Comparison of ENCODE assay signal across 1 cellular context in genomic region chr1:56189946-56190920, GRCh38.
A peak's percentile ranks its signal among the peaks of the same experiment; 100 is the strongest.
TF ChIP-seq lines count a peak whose summit lies in the region.

No MANE protein-coding gene starts in this region.

TF ChIP-seq in HepG2, 621 proteins besides CTCF, POLR2A, EP300 and RAD21 (continued from another document and continues in another):
- 0 out of 2 replicates have a peak, but pooled peaks have one; percentile 63 for TF ChIP-seq ZNF775 (CRISPR knock-in tag; IDR thresholded peaks at IDR 0.05; ENCODE audit: borderline replicate concordance)
- 0 out of 2 replicates have a peak, but pooled peaks have one; percentile 61 for TF ChIP-seq ZNF318 (CRISPR knock-in tag; IDR thresholded peaks at IDR 0.05)
- TF ChIP-seq ZC3H13 (CRISPR knock-in tag; IDR thresholded peaks at IDR 0.05) = peak; percentile 64; the same call in 1 of the 2 replicates
- no peak for TF ChIP-seq ZNF451 (CRISPR knock-in tag; IDR thresholded peaks at IDR 0.05)
- TF ChIP-seq U2AF1 (optimal IDR thresholded peaks at IDR 0.05; ENCODE audit: low read depth, low read length) = no peak
- TF ChIP-seq MTF1 (CRISPR knock-in tag; IDR thresholded peaks at IDR 0.05) = no peak
- TF ChIP-seq, protein P1, sequence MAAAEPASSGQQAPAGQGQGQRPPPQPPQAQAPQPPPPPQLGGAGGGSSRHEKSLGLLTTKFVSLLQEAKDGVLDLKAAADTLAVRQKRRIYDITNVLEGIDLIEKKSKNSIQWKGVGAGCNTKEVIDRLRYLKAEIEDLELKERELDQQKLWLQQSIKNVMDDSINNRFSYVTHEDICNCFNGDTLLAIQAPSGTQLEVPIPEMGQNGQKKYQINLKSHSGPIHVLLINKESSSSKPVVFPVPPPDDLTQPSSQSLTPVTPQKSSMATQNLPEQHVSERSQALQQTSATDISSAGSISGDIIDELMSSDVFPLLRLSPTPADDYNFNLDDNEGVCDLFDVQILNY (CRISPR knock-in tag; conservative IDR thresholded peaks at IDR 0.05) = no peak
- TF ChIP-seq HNF4G (IDR thresholded peaks at IDR 0.05; ENCODE audit: borderline replicate concordance, low read depth, low read length) = peak; percentile 97
- peak; percentile 87 for TF ChIP-seq HNF4G (CRISPR knock-in tag; IDR thresholded peaks at IDR 0.05; ENCODE audit: borderline replicate concordance, low read depth)
- TF ChIP-seq ZNF670 (CRISPR knock-in tag; IDR thresholded peaks at IDR 0.05; ENCODE audit: borderline replicate concordance) = no peak
- TF ChIP-seq THAP9 (CRISPR knock-in tag; IDR thresholded peaks at IDR 0.05; ENCODE audit: borderline replicate concordance) = no peak
- TF ChIP-seq, protein P2, sequence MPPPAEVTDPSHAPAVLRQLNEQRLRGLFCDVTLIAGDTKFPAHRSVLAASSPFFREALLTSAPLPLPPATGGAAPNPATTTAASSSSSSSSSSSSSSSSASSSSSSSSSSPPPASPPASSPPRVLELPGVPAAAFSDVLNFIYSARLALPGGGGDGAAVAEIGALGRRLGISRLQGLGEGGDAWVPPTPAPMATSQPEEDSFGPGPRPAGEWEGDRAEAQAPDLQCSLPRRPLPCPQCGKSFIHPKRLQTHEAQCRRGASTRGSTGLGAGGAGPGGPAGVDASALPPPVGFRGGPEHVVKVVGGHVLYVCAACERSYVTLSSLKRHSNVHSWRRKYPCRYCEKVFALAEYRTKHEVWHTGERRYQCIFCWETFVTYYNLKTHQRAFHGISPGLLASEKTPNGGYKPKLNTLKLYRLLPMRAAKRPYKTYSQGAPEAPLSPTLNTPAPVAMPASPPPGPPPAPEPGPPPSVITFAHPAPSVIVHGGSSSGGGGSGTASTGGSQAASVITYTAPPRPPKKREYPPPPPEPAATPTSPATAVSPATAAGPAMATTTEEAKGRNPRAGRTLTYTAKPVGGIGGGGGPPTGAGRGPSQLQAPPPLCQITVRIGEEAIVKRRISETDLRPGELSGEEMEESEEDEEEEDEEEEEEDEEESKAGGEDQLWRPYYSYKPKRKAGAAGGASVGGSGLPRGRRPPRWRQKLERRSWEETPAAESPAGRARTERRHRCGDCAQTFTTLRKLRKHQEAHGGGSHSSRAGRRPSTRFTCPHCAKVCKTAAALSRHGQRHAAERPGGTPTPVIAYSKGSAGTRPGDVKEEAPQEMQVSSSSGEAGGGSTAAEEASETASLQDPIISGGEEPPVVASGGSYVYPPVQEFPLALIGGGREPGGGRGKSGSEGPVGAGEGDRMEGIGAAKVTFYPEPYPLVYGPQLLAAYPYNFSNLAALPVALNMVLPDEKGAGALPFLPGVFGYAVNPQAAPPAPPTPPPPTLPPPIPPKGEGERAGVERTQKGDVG (CRISPR knock-in tag; IDR thresholded peaks at IDR 0.05; ENCODE audit: borderline replicate concordance) = 0 out of 2 replicates have a peak, but pooled peaks have one; percentile 51
- TF ChIP-seq, protein P3, sequence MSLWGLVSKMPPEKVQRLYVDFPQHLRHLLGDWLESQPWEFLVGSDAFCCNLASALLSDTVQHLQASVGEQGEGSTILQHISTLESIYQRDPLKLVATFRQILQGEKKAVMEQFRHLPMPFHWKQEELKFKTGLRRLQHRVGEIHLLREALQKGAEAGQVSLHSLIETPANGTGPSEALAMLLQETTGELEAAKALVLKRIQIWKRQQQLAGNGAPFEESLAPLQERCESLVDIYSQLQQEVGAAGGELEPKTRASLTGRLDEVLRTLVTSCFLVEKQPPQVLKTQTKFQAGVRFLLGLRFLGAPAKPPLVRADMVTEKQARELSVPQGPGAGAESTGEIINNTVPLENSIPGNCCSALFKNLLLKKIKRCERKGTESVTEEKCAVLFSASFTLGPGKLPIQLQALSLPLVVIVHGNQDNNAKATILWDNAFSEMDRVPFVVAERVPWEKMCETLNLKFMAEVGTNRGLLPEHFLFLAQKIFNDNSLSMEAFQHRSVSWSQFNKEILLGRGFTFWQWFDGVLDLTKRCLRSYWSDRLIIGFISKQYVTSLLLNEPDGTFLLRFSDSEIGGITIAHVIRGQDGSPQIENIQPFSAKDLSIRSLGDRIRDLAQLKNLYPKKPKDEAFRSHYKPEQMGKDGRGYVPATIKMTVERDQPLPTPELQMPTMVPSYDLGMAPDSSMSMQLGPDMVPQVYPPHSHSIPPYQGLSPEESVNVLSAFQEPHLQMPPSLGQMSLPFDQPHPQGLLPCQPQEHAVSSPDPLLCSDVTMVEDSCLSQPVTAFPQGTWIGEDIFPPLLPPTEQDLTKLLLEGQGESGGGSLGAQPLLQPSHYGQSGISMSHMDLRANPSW (CRISPR knock-in tag; IDR thresholded peaks at IDR 0.05; ENCODE audit: borderline replicate concordance) = no peak
- TF ChIP-seq HMGA1 (CRISPR knock-in tag; conservative IDR thresholded peaks at IDR 0.05) = no peak
- peak; percentile 58; the same call in 1 of the 2 replicates for TF ChIP-seq ZNF782 (CRISPR knock-in tag; IDR thresholded peaks at IDR 0.05; ENCODE audit: borderline replicate concordance)
- TF ChIP-seq GRHL1 (CRISPR knock-in tag; conservative IDR thresholded peaks at IDR 0.05) = no peak
- TF ChIP-seq ZNF33A (CRISPR knock-in tag; IDR thresholded peaks at IDR 0.05; ENCODE audit: borderline replicate concordance) = no peak
- no peak for TF ChIP-seq ZNF816 (CRISPR knock-in tag; IDR thresholded peaks at IDR 0.05; ENCODE audit: borderline replicate concordance)
- no peak for TF ChIP-seq ZNF143 (CRISPR knock-in tag; IDR thresholded peaks at IDR 0.05)
- TF ChIP-seq ZMYM2 (CRISPR knock-in tag; IDR thresholded peaks at IDR 0.05) = no peak
- TF ChIP-seq, protein P4, sequence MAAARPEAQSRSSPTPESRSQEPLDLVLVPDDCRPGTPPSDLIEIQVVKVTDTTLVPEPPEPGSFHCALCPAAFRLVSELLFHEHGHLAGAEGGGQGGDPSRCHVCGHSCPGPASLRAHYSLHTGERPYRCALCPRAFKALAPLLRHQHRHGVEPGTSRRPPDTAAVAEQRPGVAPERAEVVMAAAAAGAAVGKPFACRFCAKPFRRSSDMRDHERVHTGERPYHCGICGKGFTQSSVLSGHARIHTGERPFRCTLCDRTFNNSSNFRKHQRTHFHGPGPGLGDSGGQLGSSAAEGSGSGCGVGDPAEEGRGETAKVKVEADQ (CRISPR knock-in tag; IDR thresholded peaks at IDR 0.05; ENCODE audit: borderline replicate concordance) = no peak
- TF ChIP-seq ZNF556 (CRISPR knock-in tag; IDR thresholded peaks at IDR 0.05; ENCODE audit: borderline replicate concordance) = peak; percentile 90
- TF ChIP-seq ZNF430 (CRISPR knock-in tag; IDR thresholded peaks at IDR 0.05) = no peak
- peak; percentile 27; the same call in 1 of the 2 replicates for TF ChIP-seq PHF8 (CRISPR knock-in tag; IDR thresholded peaks at IDR 0.05)
- no peak for TF ChIP-seq HNRNPUL1 (IDR thresholded peaks at IDR 0.05; ENCODE audit: low read depth, low read length)
- no peak for TF ChIP-seq ZNF546 (CRISPR knock-in tag; conservative IDR thresholded peaks at IDR 0.05)
- TF ChIP-seq CENPT (CRISPR knock-in tag; IDR thresholded peaks at IDR 0.05; ENCODE audit: low read depth) = no peak
- TF ChIP-seq HIC2 (CRISPR knock-in tag; IDR thresholded peaks at IDR 0.05; ENCODE audit: low read depth) = peak; percentile 64; the same call in 1 of the 2 replicates
- no peak for TF ChIP-seq RNF2 (conservative IDR thresholded peaks at IDR 0.05; ENCODE audit: low read depth)
- no peak for TF ChIP-seq ZNF839 (CRISPR knock-in tag; IDR thresholded peaks at IDR 0.05; ENCODE audit: borderline replicate concordance)
- TF ChIP-seq, protein P5, sequence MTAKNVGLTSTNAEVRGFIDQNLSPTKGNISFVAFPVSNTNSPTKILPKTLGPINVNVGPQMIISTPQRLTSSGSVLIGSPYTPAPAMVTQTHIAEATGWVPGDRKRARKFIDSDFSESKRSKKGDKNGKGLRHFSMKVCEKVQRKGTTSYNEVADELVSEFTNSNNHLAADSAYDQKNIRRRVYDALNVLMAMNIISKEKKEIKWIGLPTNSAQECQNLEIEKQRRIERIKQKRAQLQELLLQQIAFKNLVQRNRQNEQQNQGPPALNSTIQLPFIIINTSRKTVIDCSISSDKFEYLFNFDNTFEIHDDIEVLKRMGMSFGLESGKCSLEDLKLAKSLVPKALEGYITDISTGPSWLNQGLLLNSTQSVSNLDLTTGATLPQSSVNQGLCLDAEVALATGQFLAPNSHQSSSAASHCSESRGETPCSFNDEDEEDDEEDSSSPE (CRISPR knock-in tag; IDR thresholded peaks at IDR 0.05) = 0 out of 2 replicates have a peak, but pooled peaks have one; percentile 34
